Comparison of ENCODE assay signal across 15 cellular contexts in genomic region chr3:156726456-156726855, GRCh38.
"Had no signal": no experiment of that assay in that cellular context is flagged by ENCODE, and none has a peak within 500 bp of the region (broad histone marks: within the 10 kb centered on the region; RNA-seq: fewer than 3 reads in every experiment).

No MANE protein-coding gene starts in this region.

- H3K9me3 Mint-ChIP-seq: endodermal cell; naive thymus-derived CD8-positive, alpha-beta T cell had no signal

- H3K4me3 Mint-ChIP-seq: endodermal cell; naive thymus-derived CD8-positive, alpha-beta T cell had no signal

- H3K27ac Mint-ChIP-seq: endodermal cell; naive thymus-derived CD8-positive, alpha-beta T cell had no signal

- DNase-seq: caudate nucleus; effector CD4-positive, alpha-beta T cell; endodermal cell; foreskin fibroblast; hippocampal formation; kidney glomerular epithelial cell; mesendoderm; naive thymus-derived CD8-positive, alpha-beta T cell; ovary; right cardiac atrium; stimulated activated CD4-positive, alpha-beta T cell treated with anti-CD3 and anti-CD28 coated beads, Interleukin-12 subunit alpha, Interleukin-12 subunit beta, amount 100 ng/mL, for 4 hours; stimulated activated naive CD4-positive, alpha-beta T cell treated with Interleukin-2 at 50 U/mL for 16 hours; tibial artery had no signal

- H3K9me3 ChIP-seq: esophagus muscularis mucosa, ovary, tibial artery had no signal

- H3K4me3 ChIP-seq: coronary artery, esophagus muscularis mucosa, ovary, tibial artery had no signal

- ATAC-seq: naive thymus-derived CD8-positive, alpha-beta T cell; right cardiac atrium had no signal

- H3K4me1 ChIP-seq: tibial artery had no signal

- H3K27ac ChIP-seq: coronary artery, esophagus muscularis mucosa, ovary, tibial artery had no signal

- H3K27me3 ChIP-seq: esophagus muscularis mucosa, ovary, tibial artery had no signal

- H3K36me3 ChIP-seq: esophagus muscularis mucosa, ovary, tibial artery had no signal

- H3K4me1 Mint-ChIP-seq: naive thymus-derived CD8-positive, alpha-beta T cell had no signal

- H3K36me3 Mint-ChIP-seq: naive thymus-derived CD8-positive, alpha-beta T cell had no signal
